ENCODE assay signal across 8 cellular contexts in genomic region chr5:7886849-7887460, GRCh38. TPM values are rescaled to one million over a fixed set of nuclear protein-coding genes. Genes with fewer than 3 reads are reported as not detected.
DNase-seq lines count a peak whose midpoint lies in the region; ATAC-seq and TF ChIP-seq lines count a peak whose summit lies in the region.

No MANE protein-coding gene starts in this region.

- H3K4me1 Mint-ChIP-seq in stimulated activated effector memory CD8-positive, alpha-beta T cell treated with anti-CD3 and anti-CD28 coated beads, Interleukin-12 subunit alpha, Interleukin-12 subunit beta, amount 100 ng/mL, for 72 hours = peaks cover 9% of the 10 kb centered on the region

- TF ChIP-seq CTCF in MM.1S (IDR thresholded peaks at IDR 0.05; ENCODE audit: low read length) = peak; percentile 49

- no peak overlapping the region for H3K27ac Mint-ChIP-seq in stimulated activated effector memory CD8-positive, alpha-beta T cell treated with anti-CD3 and anti-CD28 coated beads, Interleukin-12 subunit alpha, Interleukin-12 subunit beta, amount 100 ng/mL, for 72 hours

- H3K9me3 ChIP-seq in MM.1S (replicated peaks; ENCODE audit: insufficient read depth, low read length) = no peaks in the 10 kb centered on the region

- peaks cover 13% of the 10 kb centered on the region for H4K20me1 ChIP-seq in MM.1S (ENCODE audit: insufficient read depth, low read length)

- peaks cover 100% of the 10 kb centered on the region for H3K36me3 Mint-ChIP-seq in stimulated activated effector memory CD8-positive, alpha-beta T cell treated with anti-CD3 and anti-CD28 coated beads, Interleukin-12 subunit alpha, Interleukin-12 subunit beta, amount 100 ng/mL, for 72 hours

- DNase-seq in AG20443 (ENCODE audit: low spot score) (peak; percentile 58), MM.1S (peak; percentile 18), SK-MEL-5 (ENCODE audit: low read depth, low spot score) (peak; percentile 77), foreskin melanocyte (peak; percentile 48), smooth muscle cell of the brain vasculature (ENCODE audit: low read depth, low spot score) (peak; percentile 17)
- no peak for DNase-seq in stimulated activated effector memory CD8-positive, alpha-beta T cell treated with anti-CD3 and anti-CD28 coated beads, Interleukin-12 subunit alpha, Interleukin-12 subunit beta, amount 100 ng/mL, for 72 hours (ENCODE audit: low spot score in 2 of 2)
- no peak for DNase-seq in stimulated activated CD4-positive, alpha-beta T cell treated with anti-CD3 and anti-CD28 coated beads, Interleukin-12 subunit alpha, Interleukin-12 subunit beta, amount 100 ng/mL, for 4 hours

- H3K9ac ChIP-seq in MM.1S (ENCODE audit: low read length) = no peak overlapping the region

- no peak overlapping the region for H2AFZ ChIP-seq in MM.1S (ENCODE audit: low read length)

- no peaks in the 10 kb centered on the region for H3K9me2 ChIP-seq in MM.1S (replicated peaks; ENCODE audit: insufficient read depth, low read length)

- peak; percentile 69 for ATAC-seq in GM18870 (IDR thresholded peaks at IDR 0.05; ENCODE audit: unreplicated experiment)
- ATAC-seq in stimulated activated effector memory CD8-positive, alpha-beta T cell treated with anti-CD3 and anti-CD28 coated beads, Interleukin-12 subunit alpha, Interleukin-12 subunit beta, amount 100 ng/mL, for 72 hours = no peak

- no peaks in the 10 kb centered on the region for H3K4me1 ChIP-seq in MM.1S (ENCODE audit: low read length)

- H3K27me3 ChIP-seq in MM.1S (replicated peaks; ENCODE audit: insufficient read depth, low read length) = no peaks in the 10 kb centered on the region

- H3F3A ChIP-seq in MM.1S (ENCODE audit: insufficient read depth, low read length) = peaks cover 4% of the 10 kb centered on the region; the same call in 1 of the 2 replicates

- no peaks in the 10 kb centered on the region for H3K9me3 Mint-ChIP-seq in stimulated activated effector memory CD8-positive, alpha-beta T cell treated with anti-CD3 and anti-CD28 coated beads, Interleukin-12 subunit alpha, Interleukin-12 subunit beta, amount 100 ng/mL, for 72 hours

- H3K4me2 ChIP-seq in MM.1S (ENCODE audit: low read depth, low read length) = no peak overlapping the region

- H3K79me2 ChIP-seq in MM.1S (ENCODE audit: low read length) = peaks cover 86% of the 10 kb centered on the region

- no peak overlapping the region for H3K4me3 ChIP-seq in MM.1S (ENCODE audit: low read length)

- peaks cover 46% of the 10 kb centered on the region; the same call in 1 of the 2 replicates for H3K36me3 ChIP-seq in MM.1S (replicated peaks; ENCODE audit: insufficient read depth, low read length)

- H3K4me3 Mint-ChIP-seq in stimulated activated effector memory CD8-positive, alpha-beta T cell treated with anti-CD3 and anti-CD28 coated beads, Interleukin-12 subunit alpha, Interleukin-12 subunit beta, amount 100 ng/mL, for 72 hours = no peak overlapping the region

- H3K27ac ChIP-seq in MM.1S (ENCODE audit: low read length) = no peak overlapping the region

- in situ Hi-C loops in SK-MEL-5 (cut with HindIII; ENCODE audit: low pct_unique_long_range_greater_than_20kb, low sequenced_read_pairs) = no loop called here

RNA-seq across cellular contexts. Expression of gene MTRR, which starts 18.0 kb away (rescaled TPM):
- 74.7 and 86.7 TPM in 2 replicates for total RNA-seq in SK-MEL-5 (2014; rRNA removed; shearing (Covaris generic))
- 78.6 and 80.7 TPM in 2 replicates for polyA plus RNA-seq in SK-MEL-5 (2015; cell fraction: cytosol; rRNA removed)
- polyA plus RNA-seq in SK-MEL-5 (2015; cell fraction: nucleus; rRNA removed) = 250 and 294 TPM in 2 replicates

RNA-seq across cellular contexts. Expression of gene FASTKD3, which starts 18.1 kb away (rescaled TPM):
- 33.6 and 35.1 TPM in 2 replicates for total RNA-seq in SK-MEL-5 (2014; rRNA removed; shearing (Covaris generic))
- polyA plus RNA-seq in SK-MEL-5 (2015; cell fraction: cytosol; rRNA removed) = 18.8 and 21.8 TPM in 2 replicates
- 123 TPM in 2 replicates for polyA plus RNA-seq in SK-MEL-5 (2015; cell fraction: nucleus; rRNA removed)

RNA-seq across cellular contexts. Expression of gene CFAP90, which starts 36.0 kb away (rescaled TPM):
- total RNA-seq in SK-MEL-5 (2014; rRNA removed; shearing (Covaris generic)) = 0.16 TPM in 1 of 2 replicates, not detected in the other
- polyA plus RNA-seq in SK-MEL-5 (2015; cell fraction: cytosol; rRNA removed) = not detected in 2 replicates
- not detected in 2 replicates for polyA plus RNA-seq in SK-MEL-5 (2015; cell fraction: nucleus; rRNA removed)

Comparison
In these comparisons a context has a peak if more than half of its experiments do, and no peak if none do; other contexts are left out.
1. DNase-seq: peak in AG20443 (single experiment), MM.1S (single experiment), SK-MEL-5 (single experiment), foreskin melanocyte (single experiment) and smooth muscle cell of the brain vasculature (single experiment); none in stimulated activated effector memory CD8-positive, alpha-beta T cell treated with anti-CD3 and anti-CD28 coated beads, Interleukin-12 subunit alpha, Interleukin-12 subunit beta, amount 100 ng/mL, for 72 hours (0 of 2) and stimulated activated CD4-positive, alpha-beta T cell treated with anti-CD3 and anti-CD28 coated beads, Interleukin-12 subunit alpha, Interleukin-12 subunit beta, amount 100 ng/mL, for 4 hours (single experiment).